In the genomic region with DNA sequence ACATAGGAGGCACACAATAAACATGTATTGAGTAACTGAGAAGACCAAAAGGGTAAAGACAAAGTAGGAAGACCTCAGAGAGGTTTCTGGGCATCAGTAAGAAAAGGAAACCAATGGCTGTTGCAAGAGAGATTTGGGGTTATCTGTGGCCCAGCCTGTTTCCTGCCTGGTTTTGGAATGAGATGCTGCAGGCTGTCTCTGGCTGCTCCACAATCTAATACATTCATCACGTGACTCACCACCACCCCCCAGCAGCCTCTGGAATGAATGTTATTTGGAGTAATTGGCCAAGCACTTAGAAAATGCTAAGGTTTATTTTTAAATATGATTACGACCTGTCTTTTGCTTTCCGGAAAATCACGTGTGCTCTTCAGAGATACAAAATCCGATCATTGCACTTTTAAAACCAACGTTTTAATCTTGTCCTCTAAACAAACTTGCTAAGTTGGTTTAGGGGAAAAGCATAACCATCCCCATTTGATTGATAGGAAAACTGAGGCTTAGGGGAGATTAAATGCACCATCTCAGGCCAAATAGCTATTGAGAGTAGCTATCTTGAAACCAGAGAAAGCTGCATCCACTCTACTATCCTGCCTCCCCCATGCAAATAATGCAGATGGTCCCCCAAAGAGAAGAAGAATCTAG, we compare ENCODE assay signal across 1 cellular context.
TF ChIP-seq lines count a peak whose summit lies in the region.

No MANE protein-coding gene starts in this region.

TF ChIP-seq in liver, 16 proteins besides CTCF, POLR2A, EP300 and RAD21 (continued from another document):
- TF ChIP-seq, protein P1, sequence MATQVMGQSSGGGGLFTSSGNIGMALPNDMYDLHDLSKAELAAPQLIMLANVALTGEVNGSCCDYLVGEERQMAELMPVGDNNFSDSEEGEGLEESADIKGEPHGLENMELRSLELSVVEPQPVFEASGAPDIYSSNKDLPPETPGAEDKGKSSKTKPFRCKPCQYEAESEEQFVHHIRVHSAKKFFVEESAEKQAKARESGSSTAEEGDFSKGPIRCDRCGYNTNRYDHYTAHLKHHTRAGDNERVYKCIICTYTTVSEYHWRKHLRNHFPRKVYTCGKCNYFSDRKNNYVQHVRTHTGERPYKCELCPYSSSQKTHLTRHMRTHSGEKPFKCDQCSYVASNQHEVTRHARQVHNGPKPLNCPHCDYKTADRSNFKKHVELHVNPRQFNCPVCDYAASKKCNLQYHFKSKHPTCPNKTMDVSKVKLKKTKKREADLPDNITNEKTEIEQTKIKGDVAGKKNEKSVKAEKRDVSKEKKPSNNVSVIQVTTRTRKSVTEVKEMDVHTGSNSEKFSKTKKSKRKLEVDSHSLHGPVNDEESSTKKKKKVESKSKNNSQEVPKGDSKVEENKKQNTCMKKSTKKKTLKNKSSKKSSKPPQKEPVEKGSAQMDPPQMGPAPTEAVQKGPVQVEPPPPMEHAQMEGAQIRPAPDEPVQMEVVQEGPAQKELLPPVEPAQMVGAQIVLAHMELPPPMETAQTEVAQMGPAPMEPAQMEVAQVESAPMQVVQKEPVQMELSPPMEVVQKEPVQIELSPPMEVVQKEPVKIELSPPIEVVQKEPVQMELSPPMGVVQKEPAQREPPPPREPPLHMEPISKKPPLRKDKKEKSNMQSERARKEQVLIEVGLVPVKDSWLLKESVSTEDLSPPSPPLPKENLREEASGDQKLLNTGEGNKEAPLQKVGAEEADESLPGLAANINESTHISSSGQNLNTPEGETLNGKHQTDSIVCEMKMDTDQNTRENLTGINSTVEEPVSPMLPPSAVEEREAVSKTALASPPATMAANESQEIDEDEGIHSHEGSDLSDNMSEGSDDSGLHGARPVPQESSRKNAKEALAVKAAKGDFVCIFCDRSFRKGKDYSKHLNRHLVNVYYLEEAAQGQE (IDR thresholded peaks at IDR 0.05): no peak
